Comparison of ENCODE assay signal across 14 cellular contexts in genomic region chrX:53374222-53374820, GRCh38. TPM values are rescaled to one million over a fixed set of nuclear protein-coding genes. Genes with fewer than 3 reads are reported as not detected.
DNase-seq lines count a peak whose midpoint lies in the region; ATAC-seq and TF ChIP-seq lines count a peak whose summit lies in the region.
"Had no signal": no experiment of that assay in that cellular context is flagged by ENCODE, and none has a peak within 500 bp of the region (broad histone marks: within the 10 kb centered on the region; RNA-seq: fewer than 3 reads in every experiment).

No MANE protein-coding gene starts in this region.

- no peaks in the 10 kb centered on the region for H3K27me3 Mint-ChIP-seq in activated CD8-positive, alpha-beta memory T cell treated with anti-CD3 and anti-CD28 coated beads, Interleukin-2, amount 10 ng/mL, durations not matched to agents 7 days and 5 days
- H3K27me3 Mint-ChIP-seq in endothelial cell (ENCODE audit: unreplicated experiment), result peaks cover 2% of the 10 kb centered on the region
- H3K27me3 Mint-ChIP-seq: activated naive CD4-positive, alpha-beta T cell treated with anti-CD3 and anti-CD28 coated beads, Interleukin-2, amount 50 U/mL, for 24 hours had no signal

- peaks cover 5% of the 10 kb centered on the region for H3K4me1 Mint-ChIP-seq in activated CD8-positive, alpha-beta memory T cell treated with anti-CD3 and anti-CD28 coated beads, Interleukin-2, amount 10 ng/mL, durations not matched to agents 7 days and 5 days
- H3K4me1 Mint-ChIP-seq in endothelial cell (ENCODE audit: unreplicated experiment), result peaks cover 6% of the 10 kb centered on the region
- H3K4me1 Mint-ChIP-seq: activated naive CD4-positive, alpha-beta T cell treated with anti-CD3 and anti-CD28 coated beads, Interleukin-2, amount 50 U/mL, for 24 hours; mesothelial cell of epicardium had no signal

- no peak overlapping the region for H3K4me3 Mint-ChIP-seq in activated CD8-positive, alpha-beta memory T cell treated with anti-CD3 and anti-CD28 coated beads, Interleukin-2, amount 10 ng/mL, durations not matched to agents 7 days and 5 days
- peak overlapping the region; percentile 39 for H3K4me3 Mint-ChIP-seq in endothelial cell (ENCODE audit: unreplicated experiment)
- H3K4me3 Mint-ChIP-seq: activated naive CD4-positive, alpha-beta T cell treated with anti-CD3 and anti-CD28 coated beads, Interleukin-2, amount 50 U/mL, for 24 hours; mesothelial cell of epicardium had no signal

- CTCF ChIA-PET in activated CD8-positive, alpha-beta memory T cell treated with anti-CD3 and anti-CD28 coated beads, Interleukin-2, amount 10 ng/mL, durations not matched to agents 7 days and 5 days (lab: Charles Lee), result no interaction called here

- peaks cover 6% of the 10 kb centered on the region for H3K36me3 Mint-ChIP-seq in activated CD8-positive, alpha-beta memory T cell treated with anti-CD3 and anti-CD28 coated beads, Interleukin-2, amount 10 ng/mL, durations not matched to agents 7 days and 5 days
- H3K36me3 Mint-ChIP-seq in endothelial cell (ENCODE audit: low read depth, unreplicated experiment), result peaks cover 20% of the 10 kb centered on the region
- H3K36me3 Mint-ChIP-seq: activated naive CD4-positive, alpha-beta T cell treated with anti-CD3 and anti-CD28 coated beads, Interleukin-2, amount 50 U/mL, for 24 hours had no signal

- H3K9me3 Mint-ChIP-seq in activated CD8-positive, alpha-beta memory T cell treated with anti-CD3 and anti-CD28 coated beads, Interleukin-2, amount 10 ng/mL, durations not matched to agents 7 days and 5 days (ENCODE audit: low read depth), result no peaks in the 10 kb centered on the region
- H3K9me3 Mint-ChIP-seq in endothelial cell (ENCODE audit: unreplicated experiment), result no peaks in the 10 kb centered on the region
- H3K9me3 Mint-ChIP-seq: activated naive CD4-positive, alpha-beta T cell treated with anti-CD3 and anti-CD28 coated beads, Interleukin-2, amount 50 U/mL, for 24 hours had no signal

- no peak for TF ChIP-seq CTCF in endothelial cell (IDR thresholded peaks at IDR 0.05; ENCODE audit: unreplicated experiment)

- H3K27ac Mint-ChIP-seq in activated CD8-positive, alpha-beta memory T cell treated with anti-CD3 and anti-CD28 coated beads, Interleukin-2, amount 10 ng/mL, durations not matched to agents 7 days and 5 days, result peak overlapping the region; percentile 12
- H3K27ac Mint-ChIP-seq in endothelial cell (ENCODE audit: unreplicated experiment), result peak overlapping the region; percentile 31
- H3K27ac Mint-ChIP-seq: mesothelial cell of epicardium had no signal

- no peak for DNase-seq in activated CD8-positive, alpha-beta memory T cell treated with anti-CD3 and anti-CD28 coated beads, Interleukin-2, amount 10 ng/mL, durations not matched to agents 7 days and 5 days
- DNase-seq in activated CD8-positive, alpha-beta memory T cell treated with anti-CD3 and anti-CD28 coated beads for 24 hours, result no peak
- DNase-seq in NOMO-1 treated with dmso at 0.1 percent for 144 hours (lab: John Stamatoyannopoulos, UW; ENCODE audit: unreplicated experiment), result peak; percentile 50
- DNase-seq in endothelial cell (ENCODE audit: low spot score), result no peak
- DNase-seq in stromal cell of bone marrow (ENCODE audit: low read depth), result peak; percentile 5
- no peak for DNase-seq in NCI-H1436 (lab: John Stamatoyannopoulos, UW)
- DNase-seq: pancreas, PC-3, T1000 had no signal

- no peak for ATAC-seq in activated CD8-positive, alpha-beta memory T cell treated with anti-CD3 and anti-CD28 coated beads, Interleukin-2, amount 10 ng/mL, durations not matched to agents 7 days and 5 days
- ATAC-seq in HG03342 (IDR thresholded peaks at IDR 0.05; ENCODE audit: unreplicated experiment) (no peak), GM19452 (IDR thresholded peaks at IDR 0.05; ENCODE audit: unreplicated experiment) (no peak)
- ATAC-seq: HCT116, PC-3 had no signal

RNA-seq across cellular contexts. Expression of gene SMC1A, which starts 48.1 kb away (rescaled TPM):
- 100 to 1,000 TPM; 159 to 171 TPM for total RNA-seq in activated CD8-positive, alpha-beta memory T cell treated with anti-CD3 and anti-CD28 coated beads, Interleukin-2, amount 10 ng/mL, durations not matched to agents 7 days and 5 days
- 55.6 TPM for total RNA-seq in endothelial cell (ENCODE audit: unreplicated experiment)

RNA-seq across cellular contexts. Expression of gene RIBC1, which starts 48.4 kb away (rescaled TPM):
- 1 to 10 TPM in 1 of 2 experiments, under 1 TPM in 1; 0.61 to 1.1 TPM for total RNA-seq in activated CD8-positive, alpha-beta memory T cell treated with anti-CD3 and anti-CD28 coated beads, Interleukin-2, amount 10 ng/mL, durations not matched to agents 7 days and 5 days
- 0.97 TPM for total RNA-seq in endothelial cell (ENCODE audit: unreplicated experiment)

RNA-seq across cellular contexts. Expression of gene HSD17B10, which starts 59.8 kb away (rescaled TPM):
- 100 to 1,000 TPM; 111 to 147 TPM for total RNA-seq in activated CD8-positive, alpha-beta memory T cell treated with anti-CD3 and anti-CD28 coated beads, Interleukin-2, amount 10 ng/mL, durations not matched to agents 7 days and 5 days
- 81.1 TPM for total RNA-seq in endothelial cell (ENCODE audit: unreplicated experiment)

Comparison
In these comparisons a context has a peak if more than half of its experiments do, and no peak if none do; other contexts are left out.
1. DNase-seq: peak in NOMO-1 treated with dmso at 0.1 percent for 144 hours (single experiment) and stromal cell of bone marrow (single experiment); none in activated CD8-positive, alpha-beta memory T cell treated with anti-CD3 and anti-CD28 coated beads, Interleukin-2, amount 10 ng/mL, durations not matched to agents 7 days and 5 days (single experiment), activated CD8-positive, alpha-beta memory T cell treated with anti-CD3 and anti-CD28 coated beads for 24 hours (single experiment), endothelial cell (single experiment) and NCI-H1436 (single experiment).